8 cellular contexts compared by ENCODE assay signal in genomic region chrX:10119399-10119990, GRCh38.
A peak's percentile ranks its signal among the peaks of the same experiment; 100 is the strongest.
DNase-seq lines count a peak whose midpoint lies in the region; ATAC-seq and TF ChIP-seq lines count a peak whose summit lies in the region.

No MANE protein-coding gene starts in this region.

- peak; percentile 87 for TF ChIP-seq CTCF in choroid plexus epithelial cell (conservative IDR thresholded peaks at IDR 0.05; ENCODE audit: low read depth, low read length)

- no peak overlapping the region for H3K4me3 ChIP-seq in choroid plexus epithelial cell (ENCODE audit: low read depth, low read length)

- ATAC-seq in HG03108 (IDR thresholded peaks at IDR 0.05; ENCODE audit: unreplicated experiment): peak; percentile 46

- DNase-seq in DMS79 treated with DMSO at 0.1 percent for 48 hours (lab: John Stamatoyannopoulos, UW): peak; percentile 17
- no peak for DNase-seq in DMS79 (lab: John Stamatoyannopoulos, UW)
- peak; percentile 45 for DNase-seq in NCI-H345 treated with DMSO at 0.1 percent for 48 hours (lab: John Stamatoyannopoulos, UW; ENCODE audit: unreplicated experiment)
- DNase-seq in activated CD4-positive, alpha-beta T cell treated with anti-CD3 and anti-CD28 coated beads for 4 hours: peak; percentile 74 to 85
- DNase-seq in choroid plexus epithelial cell (ENCODE audit: low read depth): peak; percentile 90
- DNase-seq in left kidney (ENCODE audit: low read depth, low spot score): peak; percentile 71
- DNase-seq in stimulated activated CD4-positive, alpha-beta T cell treated with anti-CD3 and anti-CD28 coated beads, TNF-alpha, amount 100 ng/mL, for 1 hour (ENCODE audit: low read depth in 3 of 3, low spot score in 1 of 3): peak; percentile 35 to 79 (median 47)
